In genomic region chr6:106204961-106205360, GRCh38 we compare ENCODE assay signal across 14 cellular contexts.
"Had no signal": no experiment of that assay in that cellular context is flagged by ENCODE, and none has a peak within 500 bp of the region (broad histone marks: within the 10 kb centered on the region; RNA-seq: fewer than 3 reads in every experiment).

No MANE protein-coding gene starts in this region.

- H3K4me3 Mint-ChIP-seq: activated T-helper 1 cell treated with anti-CD3 and anti-CD28 coated beads, Interleukin-12 subunit alpha, Interleukin-12 subunit beta, Interleukin-2, Interleukin-4 antibody, amounts not matched to agents 30 ng/mL and 10 ng/mL and 1 ng/mL, durations not matched to agents 14 hours and 24 hours and 36 hours; nephron had no signal

- H3K4me1 ChIP-seq: lower lobe of right lung, uterus had no signal

- H3K27ac Mint-ChIP-seq: activated T-helper 1 cell treated with anti-CD3 and anti-CD28 coated beads, Interleukin-12 subunit alpha, Interleukin-12 subunit beta, Interleukin-2, Interleukin-4 antibody, amounts not matched to agents 30 ng/mL and 10 ng/mL and 1 ng/mL, durations not matched to agents 14 hours and 24 hours and 36 hours had no signal

- H3K27ac ChIP-seq: brain microvascular endothelial cell, dorsolateral prefrontal cortex, lower lobe of right lung, uterus, WERI-Rb-1 had no signal

- ATAC-seq: left cardiac atrium, lower lobe of right lung had no signal

- H3K4me3 ChIP-seq: dorsolateral prefrontal cortex, esophagus squamous epithelium, lower lobe of right lung, uterus had no signal

- H3K36me3 ChIP-seq: brain microvascular endothelial cell, uterus had no signal

- H3K27me3 ChIP-seq: brain microvascular endothelial cell, dorsolateral prefrontal cortex, esophagus squamous epithelium, uterus had no signal

- H3K9me3 ChIP-seq: esophagus squamous epithelium, lower lobe of right lung, uterus had no signal

- DNase-seq: activated CD4-positive, alpha-beta T cell treated with anti-CD3 and anti-CD28 coated beads, Interleukin-2, amount 50 U/mL, for 1 hour; activated naive CD4-positive, alpha-beta T cell treated with Interleukin-2 at 50 U/mL for 16 hours; amniotic stem cell; brain microvascular endothelial cell; dorsolateral prefrontal cortex; esophagus squamous epithelium; foreskin fibroblast; left cardiac atrium; lower lobe of right lung; stimulated activated CD4-positive, alpha-beta T cell treated with anti-CD3 and anti-CD28 coated beads, Interleukin-4, amount 100 ng/mL, for 24 hours; uterus; WERI-Rb-1 had no signal

- H3K9me3 Mint-ChIP-seq: nephron had no signal
